Comparison of ENCODE assay signal across 8 cellular contexts in genomic region chr2:9630750-9631483, GRCh38. TPM values are rescaled to one million over a fixed set of nuclear protein-coding genes. Genes with fewer than 3 reads are reported as not detected.
DNase-seq lines count a peak whose midpoint lies in the region; TF ChIP-seq lines count a peak whose summit lies in the region.

YWHAQ (minus strand) TSS chr2:9630997; CDS start chr2:9630452, 545 bp downstream.

- POLR2A ChIA-PET in HEK293T (lab: Yijun Ruan, JAX) = interaction anchor here (0.5 to 2.7 kb wide), 22 partner anchors 8 to 467 kb away, joined by 3 to 24 read pairs (median 4); partner anchors contain the start of genes ADAM17, CPSF3 and ITGB1BP1

- peak within 1 kb of the TSS; percentile 63 to 94 (median 78) for H3K9ac ChIP-seq in subcutaneous abdominal adipose tissue (ENCODE audit: low read length in 5 of 5)

- no peaks in the 10 kb centered on the region for H3K9me3 ChIP-seq in neuron (ENCODE audit: low read length)
- H3K9me3 ChIP-seq in subcutaneous abdominal adipose tissue (ENCODE audit: control insufficient read depth in 5 of 5, low read length in 5 of 5) = no peaks in the 10 kb centered on the region

- in situ Hi-C loops in SK-MEL-5 (cut with HindIII; ENCODE audit: low pct_unique_long_range_greater_than_20kb, low sequenced_read_pairs) = no loop called here

- H3K27me3 ChIP-seq in neuron (ENCODE audit: insufficient read depth, low read length) (no peaks in the 10 kb centered on the region), subcutaneous abdominal adipose tissue (ENCODE audit: control insufficient read depth in 5 of 5, insufficient read depth in 4 of 5, low read length in 5 of 5) (no peaks in the 10 kb centered on the region)

- H3K4me1 ChIP-seq in neuron (ENCODE audit: insufficient read depth, low read length) (peaks cover 41% of the 10 kb centered on the region), subcutaneous abdominal adipose tissue (ENCODE audit: control insufficient read depth in 5 of 5, insufficient read depth in 5 of 5, low read length in 5 of 5) (peaks cover 4 to 47% (median 37%) of the 10 kb centered on the region in 5 donors)

- DNase-seq in GF-D8 (lab: John Stamatoyannopoulos, UW) (peak; percentile 95), HEK293T (ENCODE audit: extremely low spot score) (peak; percentile 97), MV-4-11 (lab: John Stamatoyannopoulos, UW) (peak; percentile 98), SK-MEL-5 (ENCODE audit: low read depth, low spot score) (peak; percentile 99), foreskin melanocyte (peak; percentile 99)
- DNase-seq in activated naive CD4-positive, alpha-beta T cell treated with Interleukin-2 at 50 U/mL for 16 hours = peak; percentile 96

- CTCF ChIA-PET in HEK293T (lab: Yijun Ruan, JAX) = no interaction called here

- peak within 1 kb of the TSS; percentile 58 for H2AFZ ChIP-seq in neuron (ENCODE audit: low read depth, low read length)

- peaks cover 34% of the 10 kb centered on the region for H3K36me3 ChIP-seq in neuron (ENCODE audit: insufficient read depth, low read length)
- H3K36me3 ChIP-seq in subcutaneous abdominal adipose tissue (ENCODE audit: control insufficient read depth in 5 of 5, insufficient read depth in 5 of 5, low read length in 5 of 5) = peaks cover 0 to 15% (median 4%) of the 10 kb centered on the region in 5 donors

- peak within 1 kb of the TSS; percentile 89 for H3K27ac ChIP-seq in subcutaneous abdominal adipose tissue (ENCODE audit: low read depth, low read length)

- peak within 1 kb of the TSS; percentile 82 for H3K4me3 ChIP-seq in neuron (ENCODE audit: low read length)
- peak within 1 kb of the TSS; percentile 85 to 96 (median 94) for H3K4me3 ChIP-seq in subcutaneous abdominal adipose tissue (ENCODE audit: low read depth in 1 of 5, low read length in 5 of 5)

TF ChIP-seq in HEK293T, 16 proteins besides CTCF, POLR2A, EP300 and RAD21:
- TF ChIP-seq SUZ12 (IDR thresholded peaks at IDR 0.05) (no peak), L3MBTL2 (conservative IDR thresholded peaks at IDR 0.05) (peak; percentile 59)

RNA-seq across cellular contexts. Expression of gene YWHAQ, which starts in this region (rescaled TPM):
- 245 and 253 TPM in 2 replicates for total RNA-seq in SK-MEL-5 (2014; rRNA removed; shearing (Covaris generic))
- 263 and 302 TPM in 2 replicates for polyA plus RNA-seq in SK-MEL-5 (2015; cell fraction: cytosol; rRNA removed)
- polyA plus RNA-seq in SK-MEL-5 (2015; cell fraction: nucleus; rRNA removed) = 58.9 and 65.0 TPM in 2 replicates

Comparison
In these comparisons a context has a peak if more than half of its experiments do, and no peak if none do; other contexts are left out.
1. Peak in every context shown above with its lines: DNase-seq, H3K4me3 ChIP-seq and H3K27ac ChIP-seq.